2 cellular contexts compared by ENCODE assay signal in the genomic region with DNA sequence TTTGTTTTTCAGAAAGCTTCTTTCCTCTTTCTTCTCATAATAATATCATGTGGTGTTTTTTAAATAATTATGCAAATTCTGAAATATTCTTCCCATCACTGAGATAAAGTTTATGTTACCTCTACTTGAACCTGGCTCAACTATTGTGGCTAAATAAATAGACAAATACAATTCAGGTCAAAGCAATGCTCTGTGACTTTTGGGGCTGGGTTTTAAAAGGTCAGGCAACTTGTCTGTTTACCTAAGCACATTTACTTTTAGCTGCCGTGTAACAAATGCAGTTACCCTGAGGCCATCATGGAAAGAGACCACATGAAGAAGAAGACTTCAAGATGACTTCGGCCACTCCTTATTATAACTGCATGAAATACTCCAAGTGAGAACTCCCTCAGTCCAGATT.
TF ChIP-seq lines count a peak whose summit lies in the region.

No MANE protein-coding gene starts in this region.

TF ChIP-seq in liver, 16 proteins besides CTCF, POLR2A, EP300 and RAD21 (continued from another document):
- no peak for TF ChIP-seq SP1 (IDR thresholded peaks at IDR 0.05)
- TF ChIP-seq FOXA2 (IDR thresholded peaks at IDR 0.05): peak; percentile 22
- TF ChIP-seq RXRA (IDR thresholded peaks at IDR 0.05): peak in 1 of 2 donors; percentile 52

TF ChIP-seq in HepG2, 621 proteins besides CTCF, POLR2A, EP300 and RAD21 (continued from another document):
- TF ChIP-seq, protein P1, sequence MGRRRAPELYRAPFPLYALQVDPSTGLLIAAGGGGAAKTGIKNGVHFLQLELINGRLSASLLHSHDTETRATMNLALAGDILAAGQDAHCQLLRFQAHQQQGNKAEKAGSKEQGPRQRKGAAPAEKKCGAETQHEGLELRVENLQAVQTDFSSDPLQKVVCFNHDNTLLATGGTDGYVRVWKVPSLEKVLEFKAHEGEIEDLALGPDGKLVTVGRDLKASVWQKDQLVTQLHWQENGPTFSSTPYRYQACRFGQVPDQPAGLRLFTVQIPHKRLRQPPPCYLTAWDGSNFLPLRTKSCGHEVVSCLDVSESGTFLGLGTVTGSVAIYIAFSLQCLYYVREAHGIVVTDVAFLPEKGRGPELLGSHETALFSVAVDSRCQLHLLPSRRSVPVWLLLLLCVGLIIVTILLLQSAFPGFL (CRISPR knock-in tag; IDR thresholded peaks at IDR 0.05): no peak
- no peak for TF ChIP-seq ZNF430 (CRISPR knock-in tag; IDR thresholded peaks at IDR 0.05)
- no peak for TF ChIP-seq FUBP1 (CRISPR knock-in tag; IDR thresholded peaks at IDR 0.05; ENCODE audit: borderline replicate concordance)
- no peak for TF ChIP-seq DBP (CRISPR knock-in tag; IDR thresholded peaks at IDR 0.05; ENCODE audit: not compliant biosample characterization)
- TF ChIP-seq ATAD3A (CRISPR knock-in tag; IDR thresholded peaks at IDR 0.05): no peak
